9 cellular contexts compared by ENCODE assay signal in the genomic region with DNA sequence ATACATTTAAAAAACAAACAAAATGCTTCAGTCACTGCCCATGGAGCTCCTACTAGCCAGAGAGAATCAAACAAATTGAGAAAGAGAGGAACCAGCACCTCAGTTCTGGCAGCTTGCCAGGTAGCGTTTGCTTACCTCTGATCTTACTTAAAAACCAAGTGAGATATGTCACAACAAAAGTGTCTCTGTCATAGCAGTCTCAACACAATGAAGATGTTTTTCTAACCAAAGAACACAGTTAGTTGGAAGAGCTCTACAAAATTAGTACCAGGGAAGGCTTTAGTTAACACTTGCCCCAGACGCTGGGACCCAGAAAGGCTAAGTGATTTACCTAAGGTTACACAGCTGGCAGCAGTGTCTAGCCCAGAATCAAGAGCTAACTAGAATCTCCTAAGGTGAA. TPM values are rescaled to one million over a fixed set of nuclear protein-coding genes. Genes with fewer than 3 reads are reported as not detected.
DNase-seq lines count a peak whose midpoint lies in the region; ATAC-seq, FAIRE-seq and TF ChIP-seq lines count a peak whose summit lies in the region.
"Had no signal": no experiment of that assay in that cellular context is flagged by ENCODE, and none has a peak within 500 bp of the region (broad histone marks: within the 10 kb centered on the region; RNA-seq: fewer than 3 reads in every experiment).

No MANE protein-coding gene starts in this region.

- TF ChIP-seq RAD21 in HepG2 (CRISPR knock-in tag; IDR thresholded peaks at IDR 0.05), result no peak

- H3K4me2 ChIP-seq in BLaER1 treated with 17β-estradiol and CSF1 and Interleukin-3, amounts not matched to agents 10 nM and 100 nM, result peak overlapping the region in 8 of 11 experiments; percentile 13 to 97 (median 90); a peak in 15 of 22 replicates
- H3K4me2 ChIP-seq in HepG2 (ENCODE audit: low read depth, low read length), result peak overlapping the region; percentile 81

- peaks cover 89% of the 10 kb centered on the region for H3K79me2 ChIP-seq in HepG2 (ENCODE audit: insufficient read depth, low read length)

- in situ Hi-C loops in HepG2 (cut with HindIII; ENCODE audit: extremely low pct_ligation_motif_present, low pct_unique_long_range_greater_than_20kb) (no loop called here), GM13977 (cut with MboI; ENCODE audit: low pct_unique_long_range_greater_than_20kb, low sequenced_read_pairs, unreplicated experiment) (no loop called here)

- peaks cover 26 to 65% (median 37%) of the 10 kb centered on the region in 10 experiments for H3K4me1 ChIP-seq in BLaER1 treated with 17β-estradiol and CSF1 and Interleukin-3, amounts not matched to agents 10 nM and 100 nM
- peaks cover 56% of the 10 kb centered on the region for H3K4me1 ChIP-seq in HepG2 (ENCODE audit: insufficient read depth, low read length)

- H3K9ac ChIP-seq in BLaER1 treated with 17β-estradiol and CSF1 and Interleukin-3, amounts not matched to agents 10 nM and 100 nM, result peak overlapping the region in 3 of 11 experiments; percentile 61 to 96 (median 96); a peak in 6 of 22 replicates
- H3K9ac ChIP-seq in HepG2 (ENCODE audit: insufficient read depth, low read depth, low read length), result no peak overlapping the region

- BruUV-seq in HepG2 (replicated peaks; lab: Mats Ljungman, UMichigan), result no TSS peak

- TF ChIP-seq CTCF in HepG2 (CRISPR knock-in tag; IDR thresholded peaks at IDR 0.05) (no peak), GM13977 (IDR thresholded peaks at IDR 0.05; ENCODE audit: extremely low read depth, insufficient read depth, missing control alignments) (no peak)

- 0% methylated on average over 2 of the region's 2 CpGs for WGBS in HepG2 (ENCODE audit: low lambda C conversion rate)

- POLR2A ChIA-PET in HepG2 (lab: Yijun Ruan, JAX), result interaction anchor here (0.9 to 1.6 kb wide), 4 partner anchors 9 to 247 kb away, joined by 3 to 10 read pairs (median 3); a partner anchor contains a TSS

- H3K4me3 ChIP-seq in BLaER1 treated with 17β-estradiol and CSF1 and Interleukin-3, amounts not matched to agents 10 nM and 100 nM, result peak overlapping the region in 3 of 10 experiments; percentile 89 to 99 (median 96); a peak in 6 of 20 replicates
- peak overlapping the region; percentile 36 to 95 (median 41); a peak in 4 of 6 replicates for H3K4me3 ChIP-seq in HepG2 (replicated peaks in 1 of 3; ENCODE audit: insufficient read depth in 1 of 3, low read depth in 2 of 3, low read length in 3 of 3)
- H3K4me3 ChIP-seq: SJSA1 had no signal

- FAIRE-seq in HepG2 (lab: Jason Lieb, UNC), result peak; percentile 80

- CTCF ChIA-PET in HepG2 (lab: Yijun Ruan, JAX; ENCODE audit: low intra/inter-chr PET ratio, low total read pairs), result no interaction called here

- peak overlapping the region in 2 of 11 experiments; percentile 12 to 37; a peak in 4 of 22 replicates for H3K27ac ChIP-seq in BLaER1 treated with 17β-estradiol and CSF1 and Interleukin-3, amounts not matched to agents 10 nM and 100 nM
- H3K27ac ChIP-seq in HepG2 (ENCODE audit: extremely low read length, insufficient read depth, low read length), result peak overlapping the region; percentile 84
- H3K27ac ChIP-seq: SJSA1 had no signal

- TF ChIP-seq EP300 in HepG2 (IDR thresholded peaks at IDR 0.05; ENCODE audit: low read depth in 2 of 2, low read length in 2 of 2) (peak in 1 of 2 experiments; percentile 54; a peak in 1 of 4 replicates), HepG2 (CRISPR knock-in tag; IDR thresholded peaks at IDR 0.05; ENCODE audit: borderline replicate concordance) (no peak)

- H4K20me1 ChIP-seq in BLaER1 treated with 17β-estradiol and CSF1 and Interleukin-3, amounts not matched to agents 10 nM and 100 nM, result peaks cover 14 to 75% (median 65%) of the 10 kb centered on the region in 11 experiments; a peak in 20 of 22 replicates
- no peaks in the 10 kb centered on the region; the same call in 1 of the 2 replicates for H4K20me1 ChIP-seq in HepG2 (ENCODE audit: insufficient read depth, low read length)

- no peak overlapping the region for H2AFZ ChIP-seq in HepG2 (ENCODE audit: low read length)

- peaks cover 0 to 6% (median 0%) of the 10 kb centered on the region in 11 experiments; a peak in 2 of 22 replicates for H3K36me3 ChIP-seq in BLaER1 treated with 17β-estradiol and CSF1 and Interleukin-3, amounts not matched to agents 10 nM and 100 nM
- no peaks in the 10 kb centered on the region for H3K36me3 ChIP-seq in HepG2 (replicated peaks in 1 of 2; ENCODE audit: control insufficient read depth in 1 of 2, insufficient read depth in 2 of 2, low read length in 2 of 2)
- H3K36me3 ChIP-seq: SJSA1 had no signal

- peak; percentile 25 for DNase-seq in LoVo (ENCODE audit: low spot score)
- peak; percentile 16 for DNase-seq in T-helper 9 cell
- DNase-seq in HepG2 (ENCODE audit: low spot score), result peak; percentile 84
- DNase-seq in GM13977 (ENCODE audit: low spot score), result no peak
- DNase-seq in GF-D8 (lab: John Stamatoyannopoulos, UW), result no peak
- DNase-seq in cerebellum (ENCODE audit: low spot score), result no peak
- no peak for DNase-seq in HK-2 (ENCODE audit: unreplicated experiment)

- peaks cover 0 to 7% (median 0%) of the 10 kb centered on the region in 11 experiments; a peak in 4 of 22 replicates for H3K27me3 ChIP-seq in BLaER1 treated with 17β-estradiol and CSF1 and Interleukin-3, amounts not matched to agents 10 nM and 100 nM
- H3K27me3 ChIP-seq in HepG2 (ENCODE audit: control insufficient read depth in 1 of 2, insufficient read depth in 2 of 2, low read length in 2 of 2), result no peaks in the 10 kb centered on the region; a peak in 1 of 5 replicates

- intact Hi-C loops in HepG2 (cut with micrococcal nuclease; ENCODE audit: unreplicated experiment), result loop anchor here (10.0 kb wide), 2 partner anchors 198 to 212 kb away; no protein-coding TSS in a partner anchor

- TF ChIP-seq POLR2A in HepG2 (IDR thresholded peaks at IDR 0.05; ENCODE audit: insufficient read depth in 1 of 2, low read depth in 2 of 2, low read length in 2 of 2), result no peak

- ATAC-seq in HepG2, result no peak

- H3K9me3 ChIP-seq in BLaER1 treated with 17β-estradiol and CSF1 and Interleukin-3, amounts not matched to agents 10 nM and 100 nM (replicated peaks in 1 of 11), result no peaks in the 10 kb centered on the region
- no peaks in the 10 kb centered on the region for H3K9me3 ChIP-seq in HepG2 (ENCODE audit: low read length)
- H3K9me3 ChIP-seq: SJSA1 had no signal

TF ChIP-seq in HepG2, 621 proteins besides CTCF, POLR2A, EP300 and RAD21 (continues in another document):
- TF ChIP-seq NR2F6 (IDR thresholded peaks at IDR 0.05), result no peak
- TF ChIP-seq NR2F6 (CRISPR knock-in tag; IDR thresholded peaks at IDR 0.05), result no peak
- TF ChIP-seq ZSCAN31 (CRISPR knock-in tag; IDR thresholded peaks at IDR 0.05; ENCODE audit: low read depth), result no peak
- 0 out of 2 replicates have a peak, but pooled peaks have one; percentile 29 for TF ChIP-seq ZMYM4 (CRISPR knock-in tag; IDR thresholded peaks at IDR 0.05)

RNA-seq across cellular contexts. Expression of a gene that starts 3.4 kb away (rescaled TPM):
- total RNA-seq in HepG2 (2016; rRNA removed; fragmentation: Illumina TruSeq; extraction: Trizol) (13.5 and 19.1 TPM in 2 replicates), cerebellum (99.4 TPM)
- total RNA-seq in HepG2 (2016; cell fraction: cytosol; rRNA removed; fragmentation: Illumina TruSeq; extraction: Trizol; ENCODE audit: low read depth), result 6.3 and 6.4 TPM in 2 replicates
- total RNA-seq in HepG2 (2016; cell fraction: insoluble cytoplasmic fraction; rRNA removed; fragmentation: Illumina TruSeq; extraction: Trizol), result 14.2 and 17.5 TPM in 2 replicates
- total RNA-seq in HepG2 (2016; cell fraction: membrane; rRNA removed; fragmentation: Illumina TruSeq; extraction: Trizol), result 4.5 and 6.0 TPM in 2 replicates
- 45.8 and 53.4 TPM in 2 replicates for total RNA-seq in HepG2 (2016; cell fraction: nucleus; rRNA removed; fragmentation: Illumina TruSeq; extraction: Trizol)
- 16.2 and 17.4 TPM in 2 replicates for polyA plus RNA-seq in HepG2 (2011; rRNA removed)
- 9.8 and 10.6 TPM in 2 replicates for polyA plus RNA-seq in HepG2 (2011; cell fraction: cytosol; rRNA removed)
- 23.1 and 29.8 TPM in 2 replicates for polyA plus RNA-seq in HepG2 (2011; cell fraction: nucleus; rRNA removed)
- polyA plus RNA-seq in HepG2 (2012), result 12.9 and 13.0 TPM in 2 replicates
- 0.15 and 0.33 TPM in 2 replicates for polyA plus RNA-seq in HepG2 (2016; cell fraction: cytosol; fragmentation: Illumina TruSeq; extraction: Trizol; ENCODE audit: low read depth)
- polyA plus RNA-seq in HepG2 (2016; cell fraction: insoluble cytoplasmic fraction; fragmentation: Illumina TruSeq; extraction: Trizol; ENCODE audit: low read depth), result 6.8 TPM in 2 replicates
- 0.62 and 0.66 TPM in 2 replicates for polyA plus RNA-seq in HepG2 (2016; cell fraction: membrane; fragmentation: Illumina TruSeq; extraction: Trizol; ENCODE audit: low read depth)
- polyA plus RNA-seq in HepG2 (2016; cell fraction: nucleus; fragmentation: Illumina TruSeq; extraction: Trizol; ENCODE audit: insufficient read depth, low read depth), result 18.9 and 19.8 TPM in 2 replicates
- 5.9 and 36.9 TPM in 2 replicates for polyA minus RNA-seq in HepG2 (2011; rRNA and poly(A)+ RNA removed; ENCODE audit: low replicate concordance)
- 21.7 and 38.6 TPM in 2 replicates for polyA minus RNA-seq in HepG2 (2011; cell fraction: cytosol; rRNA and poly(A)+ RNA removed)
- 212 and 216 TPM in 2 replicates for polyA minus RNA-seq in HepG2 (2011; cell fraction: nucleus; rRNA and poly(A)+ RNA removed)

RNA-seq across cellular contexts. Expression of a gene that starts 3.7 kb away (rescaled TPM):
- 30.1 and 44.8 TPM in 2 replicates for total RNA-seq in HepG2 (2016; rRNA removed; fragmentation: Illumina TruSeq; extraction: Trizol)
- total RNA-seq in HepG2 (2016; cell fraction: cytosol; rRNA removed; fragmentation: Illumina TruSeq; extraction: Trizol; ENCODE audit: low read depth), result 12.0 and 13.8 TPM in 2 replicates
- 29.9 and 44.3 TPM in 2 replicates for total RNA-seq in HepG2 (2016; cell fraction: insoluble cytoplasmic fraction; rRNA removed; fragmentation: Illumina TruSeq; extraction: Trizol)
- total RNA-seq in HepG2 (2016; cell fraction: membrane; rRNA removed; fragmentation: Illumina TruSeq; extraction: Trizol), result 31.0 and 38.7 TPM in 2 replicates
- 20.9 and 21.0 TPM in 2 replicates for total RNA-seq in HepG2 (2016; cell fraction: nucleus; rRNA removed; fragmentation: Illumina TruSeq; extraction: Trizol)
- 20.0 and 29.1 TPM in 2 replicates for polyA plus RNA-seq in HepG2 (2011; rRNA removed)
- polyA plus RNA-seq in HepG2 (2011; cell fraction: cytosol; rRNA removed), result 13.8 and 19.6 TPM in 2 replicates
- polyA plus RNA-seq in HepG2 (2011; cell fraction: nucleus; rRNA removed), result 3.9 and 4.8 TPM in 2 replicates
- polyA plus RNA-seq in HepG2 (2012), result 37.4 and 40.5 TPM in 2 replicates
- 10.2 and 13.8 TPM in 2 replicates for polyA plus RNA-seq in HepG2 (2016; cell fraction: cytosol; fragmentation: Illumina TruSeq; extraction: Trizol; ENCODE audit: low read depth)
- 34.0 and 36.2 TPM in 2 replicates for polyA plus RNA-seq in HepG2 (2016; cell fraction: insoluble cytoplasmic fraction; fragmentation: Illumina TruSeq; extraction: Trizol; ENCODE audit: low read depth)
- 20.1 and 24.9 TPM in 2 replicates for polyA plus RNA-seq in HepG2 (2016; cell fraction: membrane; fragmentation: Illumina TruSeq; extraction: Trizol; ENCODE audit: low read depth)
- polyA plus RNA-seq in HepG2 (2016; cell fraction: nucleus; fragmentation: Illumina TruSeq; extraction: Trizol; ENCODE audit: insufficient read depth, low read depth), result 11.7 and 17.4 TPM in 2 replicates
- polyA minus RNA-seq in HepG2 (2011; rRNA and poly(A)+ RNA removed; ENCODE audit: low replicate concordance), result 7.4 and 8.8 TPM in 2 replicates
- polyA minus RNA-seq in HepG2 (2011; cell fraction: cytosol; rRNA and poly(A)+ RNA removed), result 42.6 and 49.1 TPM in 2 replicates
- polyA minus RNA-seq in HepG2 (2011; cell fraction: nucleus; rRNA and poly(A)+ RNA removed), result 45.6 and 48.4 TPM in 2 replicates
- total RNA-seq in cerebellum, result 38.2 TPM

Comparison
In these comparisons a context has a peak if more than half of its experiments do, and no peak if none do; other contexts are left out.
1. DNase-seq: peak in LoVo (single experiment), T-helper 9 cell (single experiment) and HepG2 (single experiment); none in GM13977 (single experiment), GF-D8 (single experiment), cerebellum (single experiment) and HK-2 (single experiment).